In genomic region chr11:113876074-113876797, GRCh38 we compare ENCODE assay signal across 8 cellular contexts.
DNase-seq lines count a peak whose midpoint lies in the region; ATAC-seq and TF ChIP-seq lines count a peak whose summit lies in the region.

No MANE protein-coding gene starts in this region.

- DNase-seq in DND-41 (no peak), epithelial cell of esophagus (ENCODE audit: low read depth) (no peak), NCI-H1694 treated with DMSO at 0.1 percent for 48 hours (lab: John Stamatoyannopoulos, UW) (no peak), NCI-H1092 treated with DMSO at 0.1 percent for 48 hours (lab: John Stamatoyannopoulos, UW) (no peak)

- peak overlapping the region; percentile 81 for H3K27ac ChIP-seq in DND-41 (ENCODE audit: low read length)
- H3K27ac ChIP-seq in OCI-LY3 (ENCODE audit: low read length), result peak overlapping the region; percentile 46
- H3K27ac ChIP-seq in parathyroid adenoma, result peak overlapping the region; percentile 97

- ATAC-seq in DND-41 (ENCODE audit: insufficient read depth, low read depth) (no peak), GM18868 (IDR thresholded peaks at IDR 0.05; ENCODE audit: unreplicated experiment) (no peak), GM19023 (IDR thresholded peaks at IDR 0.05; ENCODE audit: unreplicated experiment) (no peak)

- H2AFZ ChIP-seq in DND-41 (ENCODE audit: low read depth, low read length) (peak overlapping the region; percentile 98), OCI-LY3 (ENCODE audit: low read depth, low read length) (peak overlapping the region; percentile 85), parathyroid adenoma (peak overlapping the region; percentile 93)

- H3K4me3 ChIP-seq in DND-41 (ENCODE audit: low read depth in 1 of 2, low read length in 2 of 2), result peak overlapping the region; percentile 33 to 89; a peak in 3 of 4 replicates
- peak overlapping the region; percentile 86 for H3K4me3 ChIP-seq in OCI-LY3 (ENCODE audit: low read length)
- peak overlapping the region; percentile 68 for H3K4me3 ChIP-seq in epithelial cell of esophagus (ENCODE audit: low read length)
- peak overlapping the region; percentile 64 for H3K4me3 ChIP-seq in parathyroid adenoma (ENCODE audit: low read depth, low read length)

- H4K20me1 ChIP-seq in DND-41 (ENCODE audit: insufficient read depth, low read length), result no peaks in the 10 kb centered on the region
- H4K20me1 ChIP-seq in OCI-LY3 (ENCODE audit: insufficient read depth, low read length), result peaks cover 10% of the 10 kb centered on the region; the same call in 1 of the 2 replicates

- H3K9me3 ChIP-seq in DND-41 (ENCODE audit: insufficient read depth, low read length, severe bottlenecking) (no peaks in the 10 kb centered on the region), OCI-LY3 (ENCODE audit: insufficient read depth, low read length) (no peaks in the 10 kb centered on the region), parathyroid adenoma (ENCODE audit: control insufficient read depth, low read length) (no peaks in the 10 kb centered on the region)

- H3K79me2 ChIP-seq in DND-41 (ENCODE audit: insufficient read depth, low read length), result peaks cover 6% of the 10 kb centered on the region
- H3K79me2 ChIP-seq in OCI-LY3 (ENCODE audit: low read length), result peaks cover 25% of the 10 kb centered on the region
- H3K79me2 ChIP-seq in parathyroid adenoma, result peaks cover 2% of the 10 kb centered on the region

- H3K9ac ChIP-seq in DND-41 (ENCODE audit: low read depth, low read length) (peak overlapping the region; percentile 76), OCI-LY3 (ENCODE audit: low read length) (peak overlapping the region; percentile 80), parathyroid adenoma (peak overlapping the region; percentile 67)

- no peak for TF ChIP-seq CTCF in DND-41 (IDR thresholded peaks at IDR 0.05; ENCODE audit: borderline replicate concordance, extremely low read depth, low read length, poor library complexity, severe bottlenecking)
- TF ChIP-seq CTCF in OCI-LY3 (IDR thresholded peaks at IDR 0.05; ENCODE audit: low read depth, low read length), result no peak
- TF ChIP-seq CTCF in epithelial cell of esophagus (IDR thresholded peaks at IDR 0.05; ENCODE audit: insufficient read depth, low read depth, low read length, missing control alignments), result no peak
- no peak for TF ChIP-seq CTCF in parathyroid adenoma (IDR thresholded peaks at IDR 0.05)

- H3K27me3 ChIP-seq in DND-41 (ENCODE audit: insufficient read depth, low read length, poor library complexity), result no peaks in the 10 kb centered on the region
- H3K27me3 ChIP-seq in OCI-LY3 (ENCODE audit: low read depth, low read length), result no peaks in the 10 kb centered on the region
- no peaks in the 10 kb centered on the region for H3K27me3 ChIP-seq in parathyroid adenoma (ENCODE audit: control insufficient read depth, insufficient read depth, low read length)

- H3K4me1 ChIP-seq in DND-41 (ENCODE audit: insufficient read depth, low read length), result peaks cover 44% of the 10 kb centered on the region
- peaks cover 17% of the 10 kb centered on the region for H3K4me1 ChIP-seq in OCI-LY3 (ENCODE audit: low read length)
- H3K4me1 ChIP-seq in parathyroid adenoma, result no peaks in the 10 kb centered on the region

- H3K4me2 ChIP-seq in DND-41 (ENCODE audit: insufficient read depth, low read length), result peak overlapping the region; percentile 96
- H3K4me2 ChIP-seq in OCI-LY3 (ENCODE audit: low read length), result peak overlapping the region; percentile 85
- peak overlapping the region; percentile 84 for H3K4me2 ChIP-seq in parathyroid adenoma (ENCODE audit: low read length)

- H3K36me3 ChIP-seq in DND-41 (ENCODE audit: insufficient read depth, low read length), result no peaks in the 10 kb centered on the region; the same call in 1 of the 2 replicates
- H3K36me3 ChIP-seq in OCI-LY3 (replicated peaks; ENCODE audit: low read depth, low read length), result peaks cover 10% of the 10 kb centered on the region
- no peaks in the 10 kb centered on the region for H3K36me3 ChIP-seq in parathyroid adenoma (ENCODE audit: control insufficient read depth, insufficient read depth, low read length)

Comparison
In these comparisons a context has a peak if more than half of its experiments do, and no peak if none do; other contexts are left out.
1. H3K27ac ChIP-seq: peak in every context shown above with its lines; median percentile 97 in parathyroid adenoma; 81 in DND-41; 46 in OCI-LY3.